21 cellular contexts compared by ENCODE assay signal in genomic region chr20:59745716-59746115, GRCh38.
"Had no signal": no experiment of that assay in that cellular context is flagged by ENCODE, and none has a peak within 500 bp of the region (broad histone marks: within the 10 kb centered on the region; RNA-seq: fewer than 3 reads in every experiment).

No MANE protein-coding gene starts in this region.

- H3K4me1 ChIP-seq: foreskin keratinocyte, left lung, lower lobe of right lung had no signal

- H3K36me3 ChIP-seq: esophagus muscularis mucosa, gastroesophageal sphincter, heart left ventricle, left lung, lower lobe of right lung had no signal

- ATAC-seq: foreskin keratinocyte, gastroesophageal sphincter, heart left ventricle, left cardiac atrium, left lung, left ventricle myocardium superior, lower lobe of right lung, mucosa of descending colon had no signal

- H3K27me3 ChIP-seq: dorsolateral prefrontal cortex had no signal

- H3K4me3 ChIP-seq: coronary artery, dorsolateral prefrontal cortex, esophagus muscularis mucosa, gastroesophageal sphincter, heart left ventricle, left lung, lower lobe of right lung, mucosa of descending colon had no signal

- DNase-seq: dermis blood vessel endothelial cell; effector CD4-positive, alpha-beta T cell; effector memory CD4-positive, alpha-beta T cell; foreskin keratinocyte; heart left ventricle; hippocampal formation; left cardiac atrium; left lung; left ventricle myocardium superior; lower lobe of right lung; mesenchymal stem cell; mucosa of descending colon had no signal

- H3K9me3 ChIP-seq: esophagus muscularis mucosa, gastroesophageal sphincter, heart left ventricle, left lung, lower lobe of right lung, mucosa of descending colon had no signal

- FAIRE-seq: colon, endothelial cell of umbilical vein, frontal cortex, islet of Langerhans, keratinocyte had no signal

- H3K27ac ChIP-seq: coronary artery, esophagus muscularis mucosa, foreskin keratinocyte, gastroesophageal sphincter, heart left ventricle, left lung, lower lobe of right lung had no signal
